8 cellular contexts compared by ENCODE assay signal in genomic region chr16:527015-527903, GRCh38. TPM values are rescaled to one million over a fixed set of nuclear protein-coding genes. Genes with fewer than 3 reads are reported as not detected.
DNase-seq lines count a peak whose midpoint lies in the region; ATAC-seq and TF ChIP-seq lines count a peak whose summit lies in the region.

CAPN15 (plus strand) TSS chr16:527712; CDS start chr16:546839, 19,127 bp downstream.

- peak; percentile 68 for TF ChIP-seq POLR2A in Raji (IDR thresholded peaks at IDR 0.05; ENCODE audit: insufficient read depth, low read depth, low read length)

- peak within 1 kb of the TSS; percentile 46 for H3K27ac ChIP-seq in DOHH2 (ENCODE audit: low read depth, low read length)
- peak within 1 kb of the TSS; percentile 55; the same call in 1 of the 2 replicates for H3K27ac ChIP-seq in GM23338 (ENCODE audit: low read depth)

- H3K4me3 Mint-ChIP-seq in GM23338 (peak within 1 kb of the TSS; percentile 86), nephron progenitor cell (peak within 1 kb of the TSS; percentile 89)
- peak within 1 kb of the TSS; percentile 92 to 95 for H3K4me3 Mint-ChIP-seq in stimulated activated naive CD8-positive, alpha-beta T cell treated with anti-CD3 and anti-CD28 coated beads, Interleukin-15, amount 100 ng/mL, for 72 hours

- TF ChIP-seq CTCF in DOHH2 (IDR thresholded peaks at IDR 0.05; ENCODE audit: low read depth, low read length, poor library complexity, severe bottlenecking) (no peak), GM23338 (conservative IDR thresholded peaks at IDR 0.05; ENCODE audit: low read depth in 2 of 2) (no peak), fibroblast of pulmonary artery (IDR thresholded peaks at IDR 0.05; ENCODE audit: low read length, missing control alignments) (no peak), nephron progenitor cell (IDR thresholded peaks at IDR 0.05) (no peak)

- H3K36me3 Mint-ChIP-seq in GM23338 (ENCODE audit: low read depth), result peaks cover 5% of the 10 kb centered on the region; the same call in 2 of the 3 replicates
- H3K36me3 Mint-ChIP-seq in nephron progenitor cell (ENCODE audit: low read depth), result peaks cover 12% of the 10 kb centered on the region

- H4K20me1 ChIP-seq in DOHH2 (ENCODE audit: control insufficient read depth, insufficient read depth, low read depth, low read length) (peaks cover 14% of the 10 kb centered on the region), GM23338 (replicated peaks; ENCODE audit: insufficient read depth) (peaks cover 26% of the 10 kb centered on the region)

- H3K27me3 ChIP-seq in DOHH2 (ENCODE audit: control insufficient read depth, low read length), result no peaks in the 10 kb centered on the region
- no peaks in the 10 kb centered on the region for H3K27me3 ChIP-seq in GM23338 (ENCODE audit: insufficient read depth)

- peak; percentile 75 for ATAC-seq in GM23338
- peak; percentile 79 for ATAC-seq in stimulated activated naive CD8-positive, alpha-beta T cell treated with anti-CD3 and anti-CD28 coated beads, Interleukin-15, amount 100 ng/mL, for 72 hours

- H3K79me2 ChIP-seq in DOHH2 (ENCODE audit: control insufficient read depth, low read length) (peaks cover 76% of the 10 kb centered on the region), GM23338 (replicated peaks; ENCODE audit: insufficient read depth) (peaks cover 47% of the 10 kb centered on the region)

- H3K4me1 Mint-ChIP-seq in GM23338, result peaks cover 20% of the 10 kb centered on the region
- H3K4me1 Mint-ChIP-seq in nephron progenitor cell, result peaks cover 38% of the 10 kb centered on the region
- H3K4me1 Mint-ChIP-seq in stimulated activated naive CD8-positive, alpha-beta T cell treated with anti-CD3 and anti-CD28 coated beads, Interleukin-15, amount 100 ng/mL, for 72 hours, result peaks cover 65% of the 10 kb centered on the region

- H3K27ac Mint-ChIP-seq in GM23338 (peak within 1 kb of the TSS; percentile 47; the same call in 1 of the 2 replicates), nephron progenitor cell (peak within 1 kb of the TSS; percentile 93)
- peak within 1 kb of the TSS; percentile 94 to 99 for H3K27ac Mint-ChIP-seq in stimulated activated naive CD8-positive, alpha-beta T cell treated with anti-CD3 and anti-CD28 coated beads, Interleukin-15, amount 100 ng/mL, for 72 hours

- H3F3A ChIP-seq in DOHH2 (ENCODE audit: control insufficient read depth, insufficient read depth) (peaks cover 5% of the 10 kb centered on the region), GM23338 (replicated peaks; ENCODE audit: low read depth) (0 out of 2 replicates have a peak, but pooled peaks cover 8% of the 10 kb centered on the region)

- H3K9me3 ChIP-seq in DOHH2 (ENCODE audit: control insufficient read depth, insufficient read depth, low read length), result no peaks in the 10 kb centered on the region

- H3K27me3 Mint-ChIP-seq in GM23338 (ENCODE audit: insufficient read depth, low read depth, poor library complexity), result peaks cover 13% of the 10 kb centered on the region
- no peaks in the 10 kb centered on the region for H3K27me3 Mint-ChIP-seq in nephron progenitor cell (ENCODE audit: low read depth, poor library complexity)
- H3K27me3 Mint-ChIP-seq in stimulated activated naive CD8-positive, alpha-beta T cell treated with anti-CD3 and anti-CD28 coated beads, Interleukin-15, amount 100 ng/mL, for 72 hours, result no peaks in the 10 kb centered on the region

- H3K9me2 ChIP-seq in DOHH2 (replicated peaks; ENCODE audit: control insufficient read depth, low read length), result no peaks in the 10 kb centered on the region
- no peaks in the 10 kb centered on the region for H3K9me2 ChIP-seq in GM23338 (ENCODE audit: insufficient read depth)

- H3K9me3 Mint-ChIP-seq in GM23338 (no peaks in the 10 kb centered on the region; the same call in 2 of the 3 replicates), nephron progenitor cell (no peaks in the 10 kb centered on the region)
- H3K9me3 Mint-ChIP-seq in stimulated activated naive CD8-positive, alpha-beta T cell treated with anti-CD3 and anti-CD28 coated beads, Interleukin-15, amount 100 ng/mL, for 72 hours, result no peaks in the 10 kb centered on the region

- H3K4me1 ChIP-seq in DOHH2 (ENCODE audit: control insufficient read depth, low read length) (peaks cover 39% of the 10 kb centered on the region), GM23338 (ENCODE audit: insufficient read depth) (peaks cover 6% of the 10 kb centered on the region; the same call in 1 of the 2 replicates)

- peaks cover 31% of the 10 kb centered on the region for H3K36me3 ChIP-seq in DOHH2 (ENCODE audit: control insufficient read depth, low read length)
- H3K36me3 ChIP-seq in GM23338 (ENCODE audit: insufficient read depth), result no peaks in the 10 kb centered on the region

- no peak within 1 kb of the TSS; the same call in 1 of the 2 replicates for H2AFZ ChIP-seq in GM23338

- peak; percentile 90 for DNase-seq in GM23338 (ENCODE audit: low spot score)
- DNase-seq in LHCN-M2 (ENCODE audit: low read depth), result peak; percentile 90
- peak; percentile 79 for DNase-seq in activated T-helper 9 cell treated with anti-CD3 and anti-CD28 coated beads, Interleukin-2, amount 50 U/mL, for 16 hours (ENCODE audit: low read depth)
- DNase-seq in fibroblast of pulmonary artery (ENCODE audit: low read depth), result peak; percentile 86
- peak; percentile 90 for DNase-seq in nephron progenitor cell
- peak; percentile 89 to 91 for DNase-seq in stimulated activated naive CD8-positive, alpha-beta T cell treated with anti-CD3 and anti-CD28 coated beads, Interleukin-15, amount 100 ng/mL, for 72 hours

- H3K4me2 ChIP-seq in DOHH2 (ENCODE audit: low read length), result peak within 1 kb of the TSS; percentile 81
- peak within 1 kb of the TSS; percentile 97 for H3K4me2 ChIP-seq in GM23338

- peak within 1 kb of the TSS; percentile 83 for H3K4me3 ChIP-seq in DOHH2 (ENCODE audit: low read length)
- H3K4me3 ChIP-seq in GM23338, result peak within 1 kb of the TSS; percentile 90
- peak within 1 kb of the TSS; percentile 76 for H3K4me3 ChIP-seq in fibroblast of pulmonary artery (replicated peaks; ENCODE audit: low read depth, low read length)

TF ChIP-seq in GM23338, 12 proteins besides CTCF, POLR2A, EP300 and RAD21 (continues in another document):
- no peak for TF ChIP-seq STAT1 (IDR thresholded peaks at IDR 0.05; ENCODE audit: unreplicated experiment)
- no peak for TF ChIP-seq EZH2 (IDR thresholded peaks at IDR 0.05; ENCODE audit: low read depth, unreplicated experiment)
- TF ChIP-seq, protein P1, sequence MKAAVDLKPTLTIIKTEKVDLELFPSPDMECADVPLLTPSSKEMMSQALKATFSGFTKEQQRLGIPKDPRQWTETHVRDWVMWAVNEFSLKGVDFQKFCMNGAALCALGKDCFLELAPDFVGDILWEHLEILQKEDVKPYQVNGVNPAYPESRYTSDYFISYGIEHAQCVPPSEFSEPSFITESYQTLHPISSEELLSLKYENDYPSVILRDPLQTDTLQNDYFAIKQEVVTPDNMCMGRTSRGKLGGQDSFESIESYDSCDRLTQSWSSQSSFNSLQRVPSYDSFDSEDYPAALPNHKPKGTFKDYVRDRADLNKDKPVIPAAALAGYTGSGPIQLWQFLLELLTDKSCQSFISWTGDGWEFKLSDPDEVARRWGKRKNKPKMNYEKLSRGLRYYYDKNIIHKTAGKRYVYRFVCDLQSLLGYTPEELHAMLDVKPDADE (IDR thresholded peaks at IDR 0.05), result peak; percentile 93
- TF ChIP-seq ZNF114 (CRISPR knock-in tag; IDR thresholded peaks at IDR 0.05), result peak; percentile 58; the same call in 1 of the 2 replicates
- peak; percentile 79 for TF ChIP-seq CREB1 (CRISPR knock-in tag; IDR thresholded peaks at IDR 0.05; ENCODE audit: low read depth)

RNA-seq across cellular contexts. Expression of gene CAPN15, which starts in this region (rescaled TPM):
- 142 and 164 TPM in 2 replicates for total RNA-seq in GM23338 (2014; rRNA removed; shearing (Covaris generic))
- polyA plus RNA-seq in GM23338 (2016; fragmentation: Nextera tagmentation; extraction: Ambion mirVana), result 27.3 and 30.7 TPM in 2 replicates
- total RNA-seq in LHCN-M2 (2014; rRNA removed), result 66.5 and 71.1 TPM in 2 replicates
- 19.5 TPM for polyA plus RNA-seq in LHCN-M2 (2012)

Comparison
In these comparisons a context has a peak if more than half of its experiments do, and no peak if none do; other contexts are left out.
1. Peak in every context shown above with its lines: DNase-seq, ATAC-seq, H3K4me3 ChIP-seq and H3K27ac ChIP-seq.